ENCODE assay signal across 1 cellular context in genomic region chr6:159103396-159104162, GRCh38.
TF ChIP-seq lines count a peak whose summit lies in the region.

No MANE protein-coding gene starts in this region.

TF ChIP-seq in GM12878, 131 proteins besides CTCF, POLR2A, EP300 and RAD21:
- no peak for TF ChIP-seq MLLT1 (IDR thresholded peaks at IDR 0.05)
- 0 out of 2 replicates have a peak, but pooled peaks have one; percentile 31 for TF ChIP-seq NKRF (conservative IDR thresholded peaks at IDR 0.05)
